ENCODE assay signal across 12 cellular contexts in the genomic region with DNA sequence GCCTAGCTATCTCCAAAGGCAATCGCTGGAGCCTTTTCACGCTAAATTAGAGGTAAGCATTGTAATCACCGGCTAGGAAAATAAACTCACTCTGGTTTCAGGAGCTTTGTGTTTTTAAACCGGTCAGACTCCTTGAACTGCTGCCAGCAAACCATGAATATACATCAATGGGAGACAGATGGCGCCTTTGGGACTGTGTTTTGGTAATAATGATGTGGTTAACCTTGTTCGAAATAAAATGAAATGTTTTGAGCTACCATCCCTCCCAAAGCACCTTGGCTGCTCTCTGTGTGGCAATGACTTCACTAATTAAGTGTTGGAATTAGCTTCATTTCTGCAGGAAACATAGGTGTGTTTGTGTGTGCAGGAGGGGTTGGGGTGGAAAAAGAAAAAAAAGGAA.
DNase-seq lines count a peak whose midpoint lies in the region; ATAC-seq, FAIRE-seq and TF ChIP-seq lines count a peak whose summit lies in the region.
"Had no signal": no experiment of that assay in that cellular context is flagged by ENCODE, and none has a peak within 500 bp of the region (broad histone marks: within the 10 kb centered on the region; RNA-seq: fewer than 3 reads in every experiment).

No MANE protein-coding gene starts in this region.

- H3K27me3 ChIP-seq in thyroid gland: no peaks in the 10 kb centered on the region
- H3K27me3 ChIP-seq: testis had no signal

- no peak overlapping the region for H3K4me3 ChIP-seq in thyroid gland (replicated peaks in 1 of 3)
- H3K4me3 ChIP-seq: testis had no signal

- WGBS in thyroid gland, 2 donors: 13 to 19% methylated on average over 6 of the region's 6 CpGs

- DNase-seq in NCI-H128 (lab: John Stamatoyannopoulos, UW; ENCODE audit: unreplicated experiment): peak; percentile 81
- peak; percentile 98 for DNase-seq in NCI-H748 (lab: John Stamatoyannopoulos, UW; ENCODE audit: unreplicated experiment)
- DNase-seq in thyroid gland: peak; percentile 35 to 47
- DNase-seq in CD1c-positive myeloid dendritic cell (ENCODE audit: extremely low spot score): no peak
- DNase-seq: activated naive CD4-positive, alpha-beta T cell treated with anti-CD3 and anti-CD28 coated beads for 36 hours; NCI-H226; testis; WERI-Rb-1 had no signal

- TF ChIP-seq POLR2A in thyroid gland (IDR thresholded peaks at IDR 0.05): no peak

- intact Hi-C loops in thyroid gland (cut with DNase I): no loop called here

- no peak for TF ChIP-seq CTCF in thyroid gland (IDR thresholded peaks at IDR 0.05)

- no peak overlapping the region for H3K27ac ChIP-seq in thyroid gland
- H3K27ac ChIP-seq: epithelial cell of prostate, testis, WERI-Rb-1 had no signal

- H3K36me3 ChIP-seq in thyroid gland: no peaks in the 10 kb centered on the region
- H3K36me3 ChIP-seq: WERI-Rb-1 had no signal

- peaks cover 0 to 7% of the 10 kb centered on the region in 2 donors for H3K4me1 ChIP-seq in thyroid gland
- H3K4me1 ChIP-seq: testis had no signal

- peak; percentile 80 for FAIRE-seq in endometrium (lab: Jason Lieb, UNC)

- no peaks in the 10 kb centered on the region for H3K9me3 ChIP-seq in thyroid gland
- H3K9me3 ChIP-seq: testis had no signal

- no peak for ATAC-seq in GM18519 (IDR thresholded peaks at IDR 0.05; ENCODE audit: low FRiP score, unreplicated experiment)
- ATAC-seq in HG02938 (IDR thresholded peaks at IDR 0.05; ENCODE audit: unreplicated experiment): no peak
